ENCODE assay signal across 9 cellular contexts in genomic region chr3:75668791-75669740, GRCh38. TPM values are rescaled to one million over a fixed set of nuclear protein-coding genes. Genes with fewer than 3 reads are reported as not detected.
DNase-seq lines count a peak whose midpoint lies in the region; ATAC-seq and TF ChIP-seq lines count a peak whose summit lies in the region.
"Not testable (repeated sequence)": the region's sequence is repeated elsewhere in the genome, so short reads cannot be mapped to it uniquely, and the experiment has no call there.
"Had no signal": no experiment of that assay in that cellular context is flagged by ENCODE, and none has a peak within 500 bp of the region (broad histone marks: within the 10 kb centered on the region; RNA-seq: fewer than 3 reads in every experiment).

No MANE protein-coding gene starts in this region.

- H3K36me3 Mint-ChIP-seq in CD8-positive, alpha-beta memory T cell = peaks cover 3 to 19% (median 4%) of the 10 kb centered on the region in 3 donors
- not testable (repeated sequence) for H3K36me3 Mint-ChIP-seq in progenitor cell of endocrine pancreas (ENCODE audit: insufficient read depth); stimulated activated effector memory CD8-positive, alpha-beta T cell treated with anti-CD3 and anti-CD28 coated beads, Interleukin-12 subunit alpha, Interleukin-12 subunit beta, amount 100 ng/mL, for 72 hours

- not testable (repeated sequence) for H3K27ac ChIP-seq in CD8-positive, alpha-beta memory T cell (ENCODE audit: low read depth, low read length); effector memory CD4-positive, alpha-beta T cell (ENCODE audit: insufficient read depth, low read length, poor library complexity, severe bottlenecking)

- not testable (repeated sequence) for H3K4me1 ChIP-seq in CD8-positive, alpha-beta memory T cell (ENCODE audit: insufficient read depth, low read length); effector memory CD4-positive, alpha-beta T cell (ENCODE audit: control insufficient read depth, insufficient read depth, low read length, poor library complexity, severe bottlenecking)

- peaks cover 28 to 51% (median 41%) of the 10 kb centered on the region in 5 donors for H3K9me3 Mint-ChIP-seq in CD8-positive, alpha-beta memory T cell
- peaks cover 13% of the 10 kb centered on the region for H3K9me3 Mint-ChIP-seq in progenitor cell of endocrine pancreas (ENCODE audit: low read depth)
- peaks cover 24% of the 10 kb centered on the region for H3K9me3 Mint-ChIP-seq in stimulated activated effector memory CD8-positive, alpha-beta T cell treated with anti-CD3 and anti-CD28 coated beads, Interleukin-12 subunit alpha, Interleukin-12 subunit beta, amount 100 ng/mL, for 72 hours

- CTCF ChIA-PET in CD8-positive, alpha-beta memory T cell (lab: Charles Lee) = not testable (repeated sequence)

- not testable (repeated sequence) for H3K27me3 ChIP-seq in CD8-positive, alpha-beta memory T cell (ENCODE audit: insufficient read depth, low read length, poor library complexity, severe bottlenecking); effector memory CD4-positive, alpha-beta T cell (replicated peaks; ENCODE audit: control insufficient read depth, insufficient read depth, low read length, poor library complexity, severe bottlenecking)
- H3K27me3 ChIP-seq in kidney epithelial cell (ENCODE audit: control insufficient read depth, insufficient read depth, low read length) = peaks cover 53% of the 10 kb centered on the region

- not testable (repeated sequence) for H3K27ac Mint-ChIP-seq in CD8-positive, alpha-beta memory T cell; progenitor cell of endocrine pancreas; stimulated activated effector memory CD8-positive, alpha-beta T cell treated with anti-CD3 and anti-CD28 coated beads, Interleukin-12 subunit alpha, Interleukin-12 subunit beta, amount 100 ng/mL, for 72 hours

- POLR2A ChIA-PET in CD8-positive, alpha-beta memory T cell (lab: Charles Lee) = not testable (repeated sequence)

- not testable (repeated sequence) for H3K4me3 ChIP-seq in CD8-positive, alpha-beta memory T cell (ENCODE audit: low read length); effector memory CD4-positive, alpha-beta T cell (ENCODE audit: insufficient read depth, low read depth, low read length, poor library complexity, severe bottlenecking)
- H3K4me3 ChIP-seq in kidney epithelial cell (ENCODE audit: low read depth, low read length) = peak overlapping the region; percentile 12

- H3K4me1 Mint-ChIP-seq in CD8-positive, alpha-beta memory T cell = not testable (repeated sequence)
- H3K4me1 Mint-ChIP-seq in progenitor cell of endocrine pancreas (ENCODE audit: low read depth) = peaks cover 13% of the 10 kb centered on the region
- peaks cover 14% of the 10 kb centered on the region for H3K4me1 Mint-ChIP-seq in stimulated activated effector memory CD8-positive, alpha-beta T cell treated with anti-CD3 and anti-CD28 coated beads, Interleukin-12 subunit alpha, Interleukin-12 subunit beta, amount 100 ng/mL, for 72 hours

- H3K36me3 ChIP-seq in CD8-positive, alpha-beta memory T cell (ENCODE audit: insufficient read depth, low read length); effector memory CD4-positive, alpha-beta T cell (ENCODE audit: control insufficient read depth, insufficient read depth, low read length); kidney epithelial cell (ENCODE audit: control insufficient read depth, insufficient read depth, low read length): not testable (repeated sequence)

- DNase-seq in CD8-positive, alpha-beta memory T cell = peak; percentile 23 to 80 (median 31)
- DNase-seq in T-helper 22 cell (ENCODE audit: low read depth) (peak; percentile 41), progenitor cell of endocrine pancreas (ENCODE audit: low spot score, unreplicated experiment) (peak; percentile 82)
- DNase-seq in activated T-helper 9 cell treated with anti-CD3 and anti-CD28 coated beads, Interleukin-2, amount 50 U/mL, for 16 hours (ENCODE audit: low read depth) = peak; percentile 49
- peak; percentile 11 to 49 (median 30) for DNase-seq in effector memory CD4-positive, alpha-beta T cell
- not testable (repeated sequence) for DNase-seq in kidney epithelial cell (ENCODE audit: low read depth)
- peak; percentile 44 to 71 for DNase-seq in stimulated activated effector memory CD8-positive, alpha-beta T cell treated with anti-CD3 and anti-CD28 coated beads, Interleukin-12 subunit alpha, Interleukin-12 subunit beta, amount 100 ng/mL, for 72 hours (ENCODE audit: low spot score in 2 of 2)

- not testable (repeated sequence) for H3K9me3 ChIP-seq in CD8-positive, alpha-beta memory T cell (ENCODE audit: low read length); effector memory CD4-positive, alpha-beta T cell (ENCODE audit: control insufficient read depth, low read length)

- peaks cover 50 to 55% of the 10 kb centered on the region in 2 donors for H3K27me3 Mint-ChIP-seq in CD8-positive, alpha-beta memory T cell
- H3K27me3 Mint-ChIP-seq in progenitor cell of endocrine pancreas = peaks cover 75% of the 10 kb centered on the region

- ATAC-seq in HG02798 (IDR thresholded peaks at IDR 0.05; ENCODE audit: poor library complexity, unreplicated experiment) = peak; percentile 49
- peak; percentile 75 for ATAC-seq in stimulated activated effector memory CD8-positive, alpha-beta T cell treated with anti-CD3 and anti-CD28 coated beads, Interleukin-12 subunit alpha, Interleukin-12 subunit beta, amount 100 ng/mL, for 72 hours

- not testable (repeated sequence) for H3K4me3 Mint-ChIP-seq in CD8-positive, alpha-beta memory T cell; stimulated activated effector memory CD8-positive, alpha-beta T cell treated with anti-CD3 and anti-CD28 coated beads, Interleukin-12 subunit alpha, Interleukin-12 subunit beta, amount 100 ng/mL, for 72 hours
- H3K4me3 Mint-ChIP-seq in progenitor cell of endocrine pancreas (ENCODE audit: low read depth) = peak overlapping the region; percentile 37

- TF ChIP-seq CTCF in kidney epithelial cell (IDR thresholded peaks at IDR 0.05; ENCODE audit: insufficient read depth, low read length, poor library complexity, severe bottlenecking) = not testable (repeated sequence)
- TF ChIP-seq CTCF in progenitor cell of endocrine pancreas (IDR thresholded peaks at IDR 0.05; ENCODE audit: unreplicated experiment) = peak; percentile 12

RNA-seq across cellular contexts. Expression of gene FRG2C, which starts 4.9 kb away (rescaled TPM):
- total RNA-seq in CD8-positive, alpha-beta memory T cell = not detected
- not detected for polyA plus RNA-seq in CD8-positive, alpha-beta memory T cell
- total RNA-seq in kidney epithelial cell (not detected in 2 replicates), progenitor cell of endocrine pancreas (not detected in 2 replicates)
- total RNA-seq: HT1080 had no signal
